Comparison of ENCODE assay signal across 19 cellular contexts in genomic region chr17:298791-299450, GRCh38. TPM values are rescaled to one million over a fixed set of nuclear protein-coding genes. Genes with fewer than 3 reads are reported as not detected.
DNase-seq lines count a peak whose midpoint lies in the region; ATAC-seq and TF ChIP-seq lines count a peak whose summit lies in the region.
"Had no signal": no experiment of that assay in that cellular context is flagged by ENCODE, and none has a peak within 500 bp of the region (broad histone marks: within the 10 kb centered on the region; RNA-seq: fewer than 3 reads in every experiment).

No MANE protein-coding gene starts in this region.

- peaks cover 8 to 35% (median 23%) of the 10 kb centered on the region in 9 donors for H3K4me1 ChIP-seq in heart right ventricle
- peaks cover 0 to 11% (median 0%) of the 10 kb centered on the region in 4 donors for H3K4me1 ChIP-seq in tibial nerve

- H3K4me1 Mint-ChIP-seq in nephron: peaks cover 43% of the 10 kb centered on the region

- H3K27ac ChIP-seq in brain microvascular endothelial cell: no peak overlapping the region
- H3K27ac ChIP-seq in heart right ventricle: peak overlapping the region in 6 of 10 donors; percentile 7 to 68 (median 49)
- H3K27ac ChIP-seq in tibial nerve: no peak overlapping the region

- TF ChIP-seq EP300 in tibial nerve (IDR thresholded peaks at IDR 0.05): peak in 1 of 2 donors; percentile 23

- in situ Hi-C loops in brain microvascular endothelial cell (cut with HindIII; ENCODE audit: low pct_ligation_motif_present, low sequenced_read_pairs): no loop called here

- TF ChIP-seq CTCF in brain microvascular endothelial cell (IDR thresholded peaks at IDR 0.05; ENCODE audit: low read depth, low read length, missing control alignments): no peak
- no peak for TF ChIP-seq CTCF in heart right ventricle (IDR thresholded peaks at IDR 0.05)
- TF ChIP-seq CTCF in nephron (IDR thresholded peaks at IDR 0.05; ENCODE audit: unreplicated experiment in 3 of 3): no peak
- no peak for TF ChIP-seq CTCF in tibial nerve (IDR thresholded peaks at IDR 0.05)

- H3K4me3 ChIP-seq in brain microvascular endothelial cell (ENCODE audit: low read depth, low read length): no peak overlapping the region
- no peak overlapping the region for H3K4me3 ChIP-seq in heart right ventricle
- no peak overlapping the region for H3K4me3 ChIP-seq in tibial nerve

- ATAC-seq in heart right ventricle (peak; percentile 53 to 86 (median 70)), GM18861 (IDR thresholded peaks at IDR 0.05; ENCODE audit: unreplicated experiment) (no peak)
- ATAC-seq: activated CD4-positive, CD25-positive, alpha-beta regulatory T cell treated with anti-CD3 and anti-CD28 coated beads, Interleukin-2, amount 50 U/mL, for 24 hours; activated naive CD4-positive, alpha-beta T cell treated with anti-CD3 and anti-CD28 coated beads, Interleukin-2, amount 50 U/mL, for 72 hours; activated T-cell treated with anti-CD3 and anti-CD28 coated beads, Interleukin-2, amount 50 U/mL, for 4 hours; SK-N-SH treated with all-trans-retinoic acid at 6 μM for 48 hours had no signal

- no peak overlapping the region for H3K4me3 Mint-ChIP-seq in nephron
- H3K4me3 Mint-ChIP-seq: activated T-cell treated with anti-CD3 and anti-CD28 coated beads, Interleukin-2, amount 50 U/mL, for 4 hours had no signal

- H3K36me3 ChIP-seq in brain microvascular endothelial cell (replicated peaks): no peaks in the 10 kb centered on the region
- no peaks in the 10 kb centered on the region for H3K36me3 ChIP-seq in heart right ventricle
- no peaks in the 10 kb centered on the region for H3K36me3 ChIP-seq in tibial nerve

- intact Hi-C loops in heart right ventricle (cut with DNase I): no loop called here

- H3K9me3 Mint-ChIP-seq in nephron: no peaks in the 10 kb centered on the region
- H3K9me3 Mint-ChIP-seq: activated naive CD4-positive, alpha-beta T cell treated with anti-CD3 and anti-CD28 coated beads, Interleukin-2, amount 50 U/mL, for 72 hours; activated T-cell treated with anti-CD3 and anti-CD28 coated beads, Interleukin-2, amount 50 U/mL, for 4 hours had no signal

- WGBS in heart right ventricle, 2 donors: 65 to 66% methylated on average over 17 of the region's 17 CpGs
- WGBS in tibial nerve, 2 donors: 60 to 65% methylated on average over 17 of the region's 17 CpGs

- DNase-seq in brain microvascular endothelial cell (peak; percentile 36), heart right ventricle (peak; percentile 72 to 73), tibial nerve (ENCODE audit: low spot score in 2 of 2) (peak; percentile 42 to 64), NCI-H226 (no peak), GF-D8 (lab: John Stamatoyannopoulos, UW) (no peak)
- DNase-seq in stimulated activated CD4-positive, alpha-beta T cell treated with anti-CD3 and anti-CD28 coated beads, Interleukin-4, amount 100 ng/mL, for 1 hour: no peak
- DNase-seq: activated T-cell treated with anti-CD3 and anti-CD28 coated beads, Interleukin-2, amount 50 U/mL, for 4 hours; cortex of kidney; DND-41; foreskin fibroblast; Karpas-422; NCI-H1092 treated with DMSO at 0.1 percent for 48 hours; NCI-H2081 treated with DMSO at 0.1 percent for 48 hours; T1000 had no signal

- H3K36me3 Mint-ChIP-seq in nephron (ENCODE audit: low read depth): peaks cover 8% of the 10 kb centered on the region

- peaks cover 12% of the 10 kb centered on the region for H3K27me3 Mint-ChIP-seq in nephron (ENCODE audit: low read depth)

- H3K27me3 ChIP-seq in brain microvascular endothelial cell (replicated peaks) (peaks cover 16% of the 10 kb centered on the region), heart right ventricle (peaks cover 0 to 12% (median 4%) of the 10 kb centered on the region in 7 donors), tibial nerve (no peaks in the 10 kb centered on the region)

- H3K27ac Mint-ChIP-seq in nephron: peak overlapping the region; percentile 73 to 90 (median 75)
- H3K27ac Mint-ChIP-seq: activated naive CD4-positive, alpha-beta T cell treated with anti-CD3 and anti-CD28 coated beads, Interleukin-2, amount 50 U/mL, for 72 hours had no signal

- TF ChIP-seq POLR2A in tibial nerve (IDR thresholded peaks at IDR 0.05): no peak

- H3K9me3 ChIP-seq in heart right ventricle (no peaks in the 10 kb centered on the region), tibial nerve (no peaks in the 10 kb centered on the region)

RNA-seq across cellular contexts. Expression of gene RPH3AL, which starts 53.7 kb away (rescaled TPM):
- total RNA-seq in heart right ventricle (10 to 100 TPM in 1 of 10 donors, 1 to 10 TPM in 9; 3.6 to 11.1 (median 6.2) TPM), tibial nerve (10 to 100 TPM in 3 of 4 donors, 1 to 10 TPM in 1; 9.6 to 62.4 (median 41.9) TPM)
- 1 to 10 TPM; 4.5 to 6.4 TPM for polyA plus RNA-seq in heart right ventricle

Comparison
In these comparisons a context has a peak if more than half of its experiments do, and no peak if none do; other contexts are left out.
1. DNase-seq: peak in brain microvascular endothelial cell (single experiment), heart right ventricle (2 of 2) and tibial nerve (2 of 2); none in NCI-H226 (single experiment), stimulated activated CD4-positive, alpha-beta T cell treated with anti-CD3 and anti-CD28 coated beads, Interleukin-4, amount 100 ng/mL, for 1 hour (single experiment) and GF-D8 (single experiment).
2. H3K27ac ChIP-seq: peak in heart right ventricle (6 of 10); none in brain microvascular endothelial cell (single experiment) and tibial nerve (0 of 4).